ENCODE assay signal across 8 cellular contexts in the genomic region with DNA sequence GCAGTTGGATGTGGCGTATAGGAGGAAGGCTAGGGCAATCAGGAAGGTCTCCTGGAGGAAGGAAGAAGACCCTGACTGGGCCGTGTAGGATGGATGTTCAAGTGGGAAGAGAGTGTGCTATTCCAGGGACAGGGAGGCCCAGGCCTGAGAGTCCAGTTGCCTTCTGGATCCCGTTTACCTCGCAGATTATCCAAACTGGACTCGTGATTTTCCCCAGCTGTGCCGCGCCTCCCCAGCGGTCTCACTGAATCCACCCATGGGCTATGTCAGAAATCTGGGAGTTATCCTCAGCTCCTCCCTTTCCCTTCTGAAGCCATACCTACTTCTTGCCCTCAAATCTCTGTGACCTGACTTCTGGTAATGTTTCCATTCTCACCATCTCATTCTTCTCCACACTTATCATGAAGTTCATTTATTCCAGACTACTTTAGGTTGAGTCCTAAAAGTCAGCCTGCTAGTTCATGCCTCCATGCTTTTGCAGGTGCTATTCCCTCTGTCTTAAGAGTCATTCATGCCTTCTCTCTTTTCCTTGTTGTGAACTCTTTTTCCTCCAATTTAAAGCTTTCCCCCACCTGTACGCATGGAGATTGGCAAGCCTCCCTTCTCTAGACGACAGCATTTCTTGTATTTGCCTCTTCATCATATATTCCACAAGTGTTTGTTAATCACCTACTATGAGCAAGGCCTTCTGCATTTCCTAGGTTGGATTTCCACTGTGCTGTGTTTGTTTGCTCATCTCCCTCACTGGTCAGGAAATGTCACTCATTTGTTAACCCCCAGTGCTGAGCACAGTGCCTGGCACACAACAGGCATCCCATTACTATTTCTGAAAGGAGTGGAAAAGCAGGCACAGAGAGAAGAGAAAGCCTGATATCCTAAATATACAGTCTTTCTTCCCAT. TPM values are rescaled to one million over a fixed set of nuclear protein-coding genes. Genes with fewer than 3 reads are reported as not detected.
A peak's percentile ranks its signal among the peaks of the same experiment; 100 is the strongest.
DNase-seq lines count a peak whose midpoint lies in the region; ATAC-seq and TF ChIP-seq lines count a peak whose summit lies in the region.

No MANE protein-coding gene starts in this region.

- H3K27ac Mint-ChIP-seq in activated CD4-positive, alpha-beta T cell treated with anti-CD3 and anti-CD28 coated beads, Interleukin-2, amount 10 ng/mL, durations not matched to agents 7 days and 5 days, result no peak overlapping the region
- H3K27ac Mint-ChIP-seq in activated CD4-positive, alpha-beta T cell treated with anti-CD3 and anti-CD28 coated beads, Interleukin-2, amount 10 ng/mL, durations not matched to agents 24 days and 14 days, result no peak overlapping the region

- H3K4me1 Mint-ChIP-seq in activated CD4-positive, alpha-beta T cell treated with anti-CD3 and anti-CD28 coated beads, Interleukin-2, amount 10 ng/mL, durations not matched to agents 7 days and 5 days, result peaks cover 33% of the 10 kb centered on the region
- peaks cover 42% of the 10 kb centered on the region for H3K4me1 Mint-ChIP-seq in activated CD4-positive, alpha-beta T cell treated with anti-CD3 and anti-CD28 coated beads, Interleukin-2, amount 10 ng/mL, durations not matched to agents 24 days and 14 days

- no peak overlapping the region for H3K4me3 Mint-ChIP-seq in activated CD4-positive, alpha-beta T cell treated with anti-CD3 and anti-CD28 coated beads, Interleukin-2, amount 10 ng/mL, durations not matched to agents 7 days and 5 days
- H3K4me3 Mint-ChIP-seq in activated CD4-positive, alpha-beta T cell treated with anti-CD3 and anti-CD28 coated beads, Interleukin-2, amount 10 ng/mL, durations not matched to agents 24 days and 14 days, result no peak overlapping the region

- peak overlapping the region; percentile 98 to 100 (median 99) for H3K27ac ChIP-seq in right lobe of liver
- H3K27ac ChIP-seq in upper lobe of left lung, result peak overlapping the region; percentile 93 to 99 (median 97)

- no peaks in the 10 kb centered on the region for H3K9me3 Mint-ChIP-seq in activated CD4-positive, alpha-beta T cell treated with anti-CD3 and anti-CD28 coated beads, Interleukin-2, amount 10 ng/mL, durations not matched to agents 7 days and 5 days
- H3K9me3 Mint-ChIP-seq in activated CD4-positive, alpha-beta T cell treated with anti-CD3 and anti-CD28 coated beads, Interleukin-2, amount 10 ng/mL, durations not matched to agents 24 days and 14 days, result peaks cover 2% of the 10 kb centered on the region

- no peak for TF ChIP-seq POLR2A in right lobe of liver (IDR thresholded peaks at IDR 0.05)
- TF ChIP-seq POLR2A in upper lobe of left lung (IDR thresholded peaks at IDR 0.05), result no peak

- H3K36me3 ChIP-seq in right lobe of liver (no peaks in the 10 kb centered on the region), upper lobe of left lung (no peaks in the 10 kb centered on the region)

- TF ChIP-seq CTCF in cardiac fibroblast (IDR thresholded peaks at IDR 0.05; ENCODE audit: low read depth, low read length) (no peak), right lobe of liver (IDR thresholded peaks at IDR 0.05) (no peak), upper lobe of left lung (IDR thresholded peaks at IDR 0.05) (no peak)

- no peaks in the 10 kb centered on the region for H3K27me3 Mint-ChIP-seq in activated CD4-positive, alpha-beta T cell treated with anti-CD3 and anti-CD28 coated beads, Interleukin-2, amount 10 ng/mL, durations not matched to agents 7 days and 5 days
- no peaks in the 10 kb centered on the region for H3K27me3 Mint-ChIP-seq in activated CD4-positive, alpha-beta T cell treated with anti-CD3 and anti-CD28 coated beads, Interleukin-2, amount 10 ng/mL, durations not matched to agents 24 days and 14 days

- DNase-seq in activated CD4-positive, alpha-beta T cell treated with anti-CD3 and anti-CD28 coated beads, Interleukin-2, amount 10 ng/mL, durations not matched to agents 7 days and 5 days, result peak; percentile 4
- no peak for DNase-seq in activated CD4-positive, alpha-beta T cell treated with anti-CD3 and anti-CD28 coated beads, Interleukin-2, amount 10 ng/mL, durations not matched to agents 24 days and 14 days
- DNase-seq in cardiac fibroblast (ENCODE audit: low read depth in 2 of 2) (peak; percentile 66 to 72), right lobe of liver (no peak), upper lobe of left lung (peak in 1 of 2 donors; percentile 3), G401 (ENCODE audit: low spot score) (no peak)
- DNase-seq in activated CD4-positive, alpha-beta T cell treated with anti-CD3 and anti-CD28 coated beads for 4 hours, result no peak
- DNase-seq in stimulated activated CD4-positive, alpha-beta T cell treated with anti-CD3 and anti-CD28 coated beads, Interleukin-12 subunit alpha, Interleukin-12 subunit beta, amount 100 ng/mL, for 4 hours, result no peak

- in situ Hi-C loops in G401 (cut with HindIII; ENCODE audit: low sequenced_read_pairs), result no loop called here

- intact Hi-C loops in activated CD4-positive, alpha-beta T cell treated with anti-CD3 and anti-CD28 coated beads, Interleukin-2, amount 10 ng/mL, durations not matched to agents 24 days and 14 days (cut with micrococcal nuclease), result loop anchor here (2.0 to 10.0 kb wide), 2 partner anchors 21 to 101 kb away; partner anchors contain the start of gene RAD21L1
- intact Hi-C loops in right lobe of liver (cut with DNase I), result loop anchor here (5.0 to 10.0 kb wide), 2 partner anchors 59 to 66 kb away; partner anchors contain the start of gene FKBP1A (in 1 of the 2)

- H3K36me3 Mint-ChIP-seq in activated CD4-positive, alpha-beta T cell treated with anti-CD3 and anti-CD28 coated beads, Interleukin-2, amount 10 ng/mL, durations not matched to agents 7 days and 5 days (ENCODE audit: low read depth), result peaks cover 12% of the 10 kb centered on the region
- H3K36me3 Mint-ChIP-seq in activated CD4-positive, alpha-beta T cell treated with anti-CD3 and anti-CD28 coated beads, Interleukin-2, amount 10 ng/mL, durations not matched to agents 24 days and 14 days (ENCODE audit: low read depth), result peaks cover 9% of the 10 kb centered on the region

- H3K4me3 ChIP-seq in cardiac fibroblast (replicated peaks in 1 of 2; ENCODE audit: low read depth in 2 of 2, low read length in 2 of 2) (peak overlapping the region; percentile 77 to 78), right lobe of liver (peak overlapping the region; percentile 66 to 86 (median 74)), upper lobe of left lung (peak overlapping the region; percentile 57 to 88 (median 70))

- H3K4me1 ChIP-seq in right lobe of liver, result peaks cover 0 to 44% (median 24%) of the 10 kb centered on the region in 4 donors
- peaks cover 63 to 78% (median 71%) of the 10 kb centered on the region in 4 donors for H3K4me1 ChIP-seq in upper lobe of left lung

- H3K27me3 ChIP-seq in right lobe of liver (no peaks in the 10 kb centered on the region), upper lobe of left lung (no peaks in the 10 kb centered on the region)

- CTCF ChIA-PET in activated CD4-positive, alpha-beta T cell treated with anti-CD3 and anti-CD28 coated beads, Interleukin-2, amount 10 ng/mL, durations not matched to agents 7 days and 5 days (lab: Charles Lee), result interaction anchor here (0.6 to 1.6 kb wide), 6 partner anchors 10 to 1727 kb away, joined by 3 to 5 read pairs (median 3); no protein-coding TSS in a partner anchor

- ATAC-seq in right lobe of liver, result no peak
- peak in 1 of 2 donors; percentile 18 for ATAC-seq in upper lobe of left lung (ENCODE audit: low FRiP score in 2 of 2)

- TF ChIP-seq EP300 in upper lobe of left lung (IDR thresholded peaks at IDR 0.05), result no peak

- WGBS in right lobe of liver (ENCODE audit: insufficient coverage, low coverage, low lambda C conversion rate, missing lambda C conversion rate), result 20% methylated on average over 10 of the region's 10 CpGs
- WGBS in upper lobe of left lung, 2 donors, result 28 to 42% methylated on average over 10 of the region's 10 CpGs

- POLR2A ChIA-PET in activated CD4-positive, alpha-beta T cell treated with anti-CD3 and anti-CD28 coated beads, Interleukin-2, amount 10 ng/mL, durations not matched to agents 7 days and 5 days (lab: Charles Lee), result interaction anchor here (0.6 to 1.1 kb wide), 2 partner anchors 18 to 35 kb away, joined by 3 to 4 read pairs; no protein-coding TSS in a partner anchor

- H3K9me3 ChIP-seq in right lobe of liver, result no peaks in the 10 kb centered on the region
- H3K9me3 ChIP-seq in upper lobe of left lung, result no peaks in the 10 kb centered on the region

RNA-seq across cellular contexts. Expression of gene SDCBP2, which starts 2.7 kb away (rescaled TPM):
- total RNA-seq in activated CD4-positive, alpha-beta T cell treated with anti-CD3 and anti-CD28 coated beads, Interleukin-2, amount 10 ng/mL, durations not matched to agents 7 days and 5 days, result 1 to 10 TPM; 1.4 to 2.2 TPM
- 2.0 and 3.0 TPM in 2 replicates for total RNA-seq in activated CD4-positive, alpha-beta T cell treated with anti-CD3 and anti-CD28 coated beads, Interleukin-2, amount 10 ng/mL, durations not matched to agents 24 days and 14 days
- 10 to 100 TPM in 3 of 6 experiments, 1 to 10 TPM in 3; 2.0 to 43.3 (median 16.6) TPM for total RNA-seq in right lobe of liver
- 10 to 100 TPM in 5 of 6 donors, 1 to 10 TPM in 1; 6.3 to 34.0 (median 15.9) TPM for total RNA-seq in upper lobe of left lung
- total RNA-seq in G401 (2014; rRNA removed; shearing (Covaris generic)), result 0.49 and 2.0 TPM in 2 replicates

Comparison
In these comparisons a context has a peak if more than half of its experiments do, and no peak if none do; other contexts are left out.
1. DNase-seq: peak in activated CD4-positive, alpha-beta T cell treated with anti-CD3 and anti-CD28 coated beads, Interleukin-2, amount 10 ng/mL, durations not matched to agents 7 days and 5 days (single experiment) and cardiac fibroblast (2 of 2); none in activated CD4-positive, alpha-beta T cell treated with anti-CD3 and anti-CD28 coated beads, Interleukin-2, amount 10 ng/mL, durations not matched to agents 24 days and 14 days (single experiment), right lobe of liver (0 of 3), G401 (single experiment), activated CD4-positive, alpha-beta T cell treated with anti-CD3 and anti-CD28 coated beads for 4 hours (0 of 2) and stimulated activated CD4-positive, alpha-beta T cell treated with anti-CD3 and anti-CD28 coated beads, Interleukin-12 subunit alpha, Interleukin-12 subunit beta, amount 100 ng/mL, for 4 hours (single experiment).
2. Peak in every context shown above with its lines, with median percentiles within 50 percentile points of each other: H3K4me3 ChIP-seq.